15 cellular contexts compared by ENCODE assay signal in genomic region chr1:226943156-226943555, GRCh38. TPM values are rescaled to one million over a fixed set of nuclear protein-coding genes. Genes with fewer than 3 reads are reported as not detected.
DNase-seq lines count a peak whose midpoint lies in the region; ATAC-seq and TF ChIP-seq lines count a peak whose summit lies in the region.
"Had no signal": no experiment of that assay in that cellular context is flagged by ENCODE, and none has a peak within 500 bp of the region (broad histone marks: within the 10 kb centered on the region; RNA-seq: fewer than 3 reads in every experiment).

No MANE protein-coding gene starts in this region.

- intact Hi-C loops in heart right ventricle (cut with DNase I) = loop anchor here in 2 of 10 donors (5.0 kb wide), 2 partner anchors 34 to 49 kb away; no protein-coding TSS in a partner anchor
- intact Hi-C loops in left ventricle myocardium superior (cut with micrococcal nuclease) = no loop called here
- intact Hi-C loops in adrenal gland (cut with DNase I) = no loop called here

- H3K36me3 Mint-ChIP-seq in type B pancreatic cell = no peaks in the 10 kb centered on the region

- H3K27ac ChIP-seq in heart right ventricle = peak overlapping the region; percentile 8 to 99 (median 96)
- peak overlapping the region; percentile 24 to 84 (median 81) for H3K27ac ChIP-seq in adrenal gland
- H3K27ac ChIP-seq: HL-60, RWPE1 had no signal

- peak overlapping the region in 5 of 10 donors; percentile 13 to 96 (median 34) for H3K4me3 ChIP-seq in heart right ventricle
- peak overlapping the region in 2 of 4 donors; percentile 67 to 87 for H3K4me3 ChIP-seq in adrenal gland

- H3K27me3 Mint-ChIP-seq in type B pancreatic cell = no peaks in the 10 kb centered on the region

- no peaks in the 10 kb centered on the region for H3K9me3 Mint-ChIP-seq in type B pancreatic cell
- H3K9me3 Mint-ChIP-seq: activated naive CD4-positive, alpha-beta T cell treated with anti-CD3 and anti-CD28 coated beads for 36 hours had no signal

- ATAC-seq in heart right ventricle = no peak
- no peak for ATAC-seq in left ventricle myocardium superior
- ATAC-seq in HG02610 (IDR thresholded peaks at IDR 0.05; ENCODE audit: unreplicated experiment) = no peak

- H3K4me3 Mint-ChIP-seq in type B pancreatic cell = no peak overlapping the region
- H3K4me3 Mint-ChIP-seq: activated naive CD4-positive, alpha-beta T cell treated with anti-CD3 and anti-CD28 coated beads for 36 hours had no signal

- H3K27me3 ChIP-seq in heart right ventricle = no peaks in the 10 kb centered on the region
- H3K27me3 ChIP-seq in adrenal gland = no peaks in the 10 kb centered on the region

- H3K9me3 ChIP-seq in heart right ventricle (peaks cover 0 to 5% (median 0%) of the 10 kb centered on the region in 11 donors), adrenal gland (replicated peaks in 1 of 3) (no peaks in the 10 kb centered on the region)

- no peak for TF ChIP-seq POLR2A in adrenal gland (IDR thresholded peaks at IDR 0.05)

- peaks cover 58% of the 10 kb centered on the region for H3K4me1 Mint-ChIP-seq in type B pancreatic cell (ENCODE audit: unreplicated experiment)

- DNase-seq in heart right ventricle (no peak), left ventricle myocardium superior (no peak), adrenal gland (peak in 3 of 7 donors; percentile 19 to 43 (median 20)), myocyte (ENCODE audit: low read depth) (peak; percentile 71), type B pancreatic cell (ENCODE audit: extremely low spot score, unreplicated experiment) (peak; percentile 34)
- DNase-seq in stimulated activated CD4-positive, alpha-beta T cell treated with anti-CD3 and anti-CD28 coated beads, Interleukin-4, amount 100 ng/mL, for 24 hours = no peak
- no peak for DNase-seq in activated CD4-positive, alpha-beta T cell treated with anti-CD3 and anti-CD28 coated beads, Interleukin-2, amount 50 U/mL, for 4 hours
- DNase-seq: activated naive CD4-positive, alpha-beta T cell treated with anti-CD3 and anti-CD28 coated beads for 36 hours; GDM1; KG1; NCI-H1417; SW 1271 had no signal

- H3K36me3 ChIP-seq in heart right ventricle (no peaks in the 10 kb centered on the region), adrenal gland (replicated peaks in 1 of 2) (no peaks in the 10 kb centered on the region)

- H3K4me1 ChIP-seq in heart right ventricle (peaks cover 15 to 82% (median 76%) of the 10 kb centered on the region in 9 donors), adrenal gland (replicated peaks in 1 of 2) (peaks cover 56 to 74% of the 10 kb centered on the region in 2 donors)

- TF ChIP-seq CTCF in heart right ventricle (IDR thresholded peaks at IDR 0.05) (no peak), adrenal gland (IDR thresholded peaks at IDR 0.05) (no peak), type B pancreatic cell (conservative IDR thresholded peaks at IDR 0.05) (no peak)

- 45 to 52% methylated on average over 5 of the region's 5 CpGs for WGBS in heart right ventricle, 2 donors
- 43 to 52% (median 46%) methylated on average over 5 of the region's 5 CpGs for whole genome bisulfite sequencing in adrenal gland, 4 donors

- no peak overlapping the region for H3K27ac Mint-ChIP-seq in type B pancreatic cell
- H3K27ac Mint-ChIP-seq: activated naive CD4-positive, alpha-beta T cell treated with anti-CD3 and anti-CD28 coated beads for 36 hours had no signal

RNA-seq across cellular contexts. Expression of gene COQ8A, which starts 3.1 kb away (rescaled TPM):
- total RNA-seq in heart right ventricle (100 to 1,000 TPM; 167 to 495 (median 266) TPM), left ventricle myocardium superior (438 TPM), adrenal gland (100 to 1,000 TPM in 7 of 8 donors, 10 to 100 TPM in 1; 30.1 to 990 (median 609) TPM), myocyte (75.3 and 142 TPM in 2 replicates), type B pancreatic cell (ENCODE audit: low replicate concordance) (21.0 and 29.7 TPM in 2 replicates)
- polyA plus RNA-seq in heart right ventricle (100 to 1,000 TPM; 136 to 242 TPM), adrenal gland (100 to 1,000 TPM in 2 of 3 donors, 10 to 100 TPM in 1; 33.8 to 453 (median 261) TPM)
- polyA plus RNA-seq in myocyte (2012) = 31.6 TPM

Comparison
In these comparisons a context has a peak if more than half of its experiments do, and no peak if none do; other contexts are left out.
1. DNase-seq: peak in myocyte (single experiment) and type B pancreatic cell (single experiment); none in heart right ventricle (0 of 2), left ventricle myocardium superior (single experiment), stimulated activated CD4-positive, alpha-beta T cell treated with anti-CD3 and anti-CD28 coated beads, Interleukin-4, amount 100 ng/mL, for 24 hours (single experiment) and activated CD4-positive, alpha-beta T cell treated with anti-CD3 and anti-CD28 coated beads, Interleukin-2, amount 50 U/mL, for 4 hours (0 of 2).